ENCODE assay signal across 13 cellular contexts in the genomic region with DNA sequence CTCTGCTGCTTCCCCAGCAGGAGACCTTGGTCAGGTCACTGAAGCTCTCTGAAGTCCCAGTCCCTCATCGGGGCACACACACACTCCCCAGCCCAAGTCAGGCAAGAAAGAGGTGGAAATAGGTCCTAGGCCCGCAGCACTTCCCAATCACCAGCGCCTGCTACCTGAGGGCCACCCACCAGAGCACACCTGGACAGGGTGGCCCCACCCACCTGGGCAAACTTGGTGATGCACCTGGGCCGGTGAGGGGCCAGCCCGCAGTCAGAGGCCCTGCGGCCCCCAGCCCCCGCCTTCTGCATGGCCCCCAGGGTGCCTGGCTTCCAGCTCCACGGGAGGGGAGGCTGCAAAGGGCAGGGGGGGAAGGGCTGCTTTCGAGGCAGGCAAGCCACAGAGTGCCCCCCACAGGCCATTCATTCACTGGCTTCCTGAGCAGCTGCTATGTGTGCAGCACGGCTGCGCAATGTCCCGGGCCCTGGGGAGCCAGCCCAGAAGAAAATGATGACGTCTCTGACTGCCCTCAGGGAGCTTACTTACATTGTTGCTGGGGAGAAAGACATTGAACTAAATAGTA. TPM values are rescaled to one million over a fixed set of nuclear protein-coding genes. Genes with fewer than 3 reads are reported as not detected.
DNase-seq lines count a peak whose midpoint lies in the region; ATAC-seq and TF ChIP-seq lines count a peak whose summit lies in the region.
"Had no signal": no experiment of that assay in that cellular context is flagged by ENCODE, and none has a peak within 500 bp of the region (broad histone marks: within the 10 kb centered on the region; RNA-seq: fewer than 3 reads in every experiment).

No MANE protein-coding gene starts in this region.

- H3K9me3 ChIP-seq in DND-41 (ENCODE audit: insufficient read depth, low read length, severe bottlenecking) = no peaks in the 10 kb centered on the region
- H3K9me3 ChIP-seq in HEK293 (ENCODE audit: control insufficient read depth, insufficient read depth, low read depth, low read length) = no peaks in the 10 kb centered on the region
- H3K9me3 ChIP-seq in psoas muscle = no peaks in the 10 kb centered on the region
- H3K9me3 ChIP-seq: uterus had no signal

- no peak for DNase-seq in DND-41
- peak; percentile 15 for DNase-seq in activated CD4-positive, alpha-beta memory T cell treated with anti-CD3 and anti-CD28 coated beads, Interleukin-2, amount 10 ng/mL, durations not matched to agents 7 days and 5 days
- DNase-seq in kidney epithelial cell (ENCODE audit: low read depth) = no peak
- DNase-seq in natural killer cell = no peak
- no peak for DNase-seq in psoas muscle
- DNase-seq in H4 (ENCODE audit: low spot score) = no peak
- DNase-seq: activated naive CD4-positive, alpha-beta T cell treated with anti-CD3 and anti-CD28 coated beads, Interleukin-2, amount 10 ng/mL, durations not matched to agents 7 days and 5 days; effector CD8-positive, alpha-beta T cell; NCI-H526; occipital lobe; uterus had no signal

- H3K4me1 ChIP-seq in DND-41 (ENCODE audit: insufficient read depth, low read length) = no peaks in the 10 kb centered on the region
- H3K4me1 ChIP-seq in HEK293 (ENCODE audit: control insufficient read depth, insufficient read depth, low read length) = peaks cover 6% of the 10 kb centered on the region
- peaks cover 6% of the 10 kb centered on the region for H3K4me1 ChIP-seq in psoas muscle

- H3K4me3 ChIP-seq in DND-41 (ENCODE audit: low read depth in 1 of 2, low read length in 2 of 2) (no peak overlapping the region), HEK293 (ENCODE audit: low read depth, low read length) (no peak overlapping the region), kidney epithelial cell (ENCODE audit: low read depth, low read length) (no peak overlapping the region), psoas muscle (no peak overlapping the region)
- H3K4me3 ChIP-seq: uterus had no signal

- TF ChIP-seq CTCF in DND-41 (IDR thresholded peaks at IDR 0.05; ENCODE audit: borderline replicate concordance, extremely low read depth, low read length, poor library complexity, severe bottlenecking) (peak; percentile 26), HEK293 (tag by site-specific recombination; IDR thresholded peaks at IDR 0.05) (no peak), kidney epithelial cell (IDR thresholded peaks at IDR 0.05; ENCODE audit: insufficient read depth, low read length, poor library complexity, severe bottlenecking) (peak; percentile 17), natural killer cell (IDR thresholded peaks at IDR 0.05) (no peak), psoas muscle (IDR thresholded peaks at IDR 0.05) (no peak)

- WGBS in psoas muscle, 3 donors = 51 to 69% (median 56%) methylated on average over 13 of the region's 13 CpGs

- POLR2A ChIA-PET in HEK293 (lab: Yijun Ruan, JAX) = interaction anchor here (1.0 kb wide), 1 partner anchor 31 kb away, joined by 4 read pairs; no protein-coding TSS in a partner anchor
- POLR2A ChIA-PET in activated CD4-positive, alpha-beta memory T cell treated with anti-CD3 and anti-CD28 coated beads, Interleukin-2, amount 10 ng/mL, durations not matched to agents 7 days and 5 days (lab: Charles Lee) = interaction anchor here (1.1 kb wide), 1 partner anchor 10 kb away, joined by 4 read pairs; no protein-coding TSS in a partner anchor

- H2AFZ ChIP-seq in DND-41 (ENCODE audit: low read depth, low read length) = no peak overlapping the region

- H4K20me1 ChIP-seq in DND-41 (ENCODE audit: insufficient read depth, low read length) = peaks cover 6% of the 10 kb centered on the region; the same call in 1 of the 2 replicates

- H3K27me3 ChIP-seq in DND-41 (ENCODE audit: insufficient read depth, low read length, poor library complexity) (peaks cover 12% of the 10 kb centered on the region), kidney epithelial cell (ENCODE audit: control insufficient read depth, insufficient read depth, low read length) (no peaks in the 10 kb centered on the region), psoas muscle (ENCODE audit: insufficient read depth in 3 of 3, low read length in 2 of 3) (peaks cover 0 to 18% (median 1%) of the 10 kb centered on the region in 3 donors)
- H3K27me3 ChIP-seq: uterus had no signal

- no peak overlapping the region for H3K4me3 Mint-ChIP-seq in activated CD4-positive, alpha-beta memory T cell treated with anti-CD3 and anti-CD28 coated beads, Interleukin-2, amount 10 ng/mL, durations not matched to agents 7 days and 5 days
- no peak overlapping the region for H3K4me3 Mint-ChIP-seq in natural killer cell
- H3K4me3 Mint-ChIP-seq: activated naive CD4-positive, alpha-beta T cell treated with anti-CD3 and anti-CD28 coated beads, Interleukin-2, amount 10 ng/mL, durations not matched to agents 7 days and 5 days had no signal

- H3K9ac ChIP-seq in DND-41 (ENCODE audit: low read depth, low read length) = no peak overlapping the region

- ATAC-seq in DND-41 (ENCODE audit: insufficient read depth, low read depth) (no peak), natural killer cell (no peak), psoas muscle (no peak), HG03095 (IDR thresholded peaks at IDR 0.05; ENCODE audit: unreplicated experiment) (no peak)

- no peak overlapping the region for H3K27ac Mint-ChIP-seq in activated CD4-positive, alpha-beta memory T cell treated with anti-CD3 and anti-CD28 coated beads, Interleukin-2, amount 10 ng/mL, durations not matched to agents 7 days and 5 days
- no peak overlapping the region for H3K27ac Mint-ChIP-seq in natural killer cell
- H3K27ac Mint-ChIP-seq: activated naive CD4-positive, alpha-beta T cell treated with anti-CD3 and anti-CD28 coated beads, Interleukin-2, amount 10 ng/mL, durations not matched to agents 7 days and 5 days had no signal

- H3K4me1 Mint-ChIP-seq in activated CD4-positive, alpha-beta memory T cell treated with anti-CD3 and anti-CD28 coated beads, Interleukin-2, amount 10 ng/mL, durations not matched to agents 7 days and 5 days = peaks cover 12% of the 10 kb centered on the region
- peaks cover 6 to 24% of the 10 kb centered on the region in 2 donors for H3K4me1 Mint-ChIP-seq in natural killer cell

- H3K36me3 ChIP-seq in DND-41 (ENCODE audit: insufficient read depth, low read length) (no peaks in the 10 kb centered on the region), HEK293 (ENCODE audit: control insufficient read depth in 2 of 2, insufficient read depth in 1 of 2, low read length in 2 of 2) (no peaks in the 10 kb centered on the region), kidney epithelial cell (ENCODE audit: control insufficient read depth, insufficient read depth, low read length) (no peaks in the 10 kb centered on the region), psoas muscle (ENCODE audit: insufficient read depth in 1 of 2, low read depth in 1 of 2) (no peaks in the 10 kb centered on the region)
- H3K36me3 ChIP-seq: uterus had no signal

- H3K36me3 Mint-ChIP-seq in activated CD4-positive, alpha-beta memory T cell treated with anti-CD3 and anti-CD28 coated beads, Interleukin-2, amount 10 ng/mL, durations not matched to agents 7 days and 5 days (ENCODE audit: low read depth) = no peaks in the 10 kb centered on the region
- no peaks in the 10 kb centered on the region for H3K36me3 Mint-ChIP-seq in natural killer cell
- H3K36me3 Mint-ChIP-seq: activated naive CD4-positive, alpha-beta T cell treated with anti-CD3 and anti-CD28 coated beads, Interleukin-2, amount 10 ng/mL, durations not matched to agents 7 days and 5 days had no signal

- no peak overlapping the region for H3K27ac ChIP-seq in DND-41 (ENCODE audit: low read length)
- H3K27ac ChIP-seq in HEK293 (ENCODE audit: extremely low read depth, low read depth, low read length) = no peak overlapping the region
- H3K27ac ChIP-seq in psoas muscle = no peak overlapping the region
- H3K27ac ChIP-seq: uterus had no signal

- peaks cover 35% of the 10 kb centered on the region for H3K27me3 Mint-ChIP-seq in activated CD4-positive, alpha-beta memory T cell treated with anti-CD3 and anti-CD28 coated beads, Interleukin-2, amount 10 ng/mL, durations not matched to agents 7 days and 5 days
- H3K27me3 Mint-ChIP-seq in natural killer cell (ENCODE audit: low read depth in 2 of 2) = peaks cover 25 to 30% of the 10 kb centered on the region in 2 donors

- no peak overlapping the region for H3K4me2 ChIP-seq in DND-41 (ENCODE audit: insufficient read depth, low read length)

- intact Hi-C loops in natural killer cell (cut with micrococcal nuclease) = no loop called here
- intact Hi-C loops in psoas muscle (cut with DNase I) = no loop called here

- no peaks in the 10 kb centered on the region for H3K79me2 ChIP-seq in DND-41 (ENCODE audit: insufficient read depth, low read length)

- CTCF ChIA-PET in HEK293 (lab: Yijun Ruan, JAX) = interaction anchor here (0.6 to 2.4 kb wide), 4 partner anchors 14 to 31 kb away, joined by 3 to 11 read pairs (median 4); no protein-coding TSS in a partner anchor
- CTCF ChIA-PET in activated CD4-positive, alpha-beta memory T cell treated with anti-CD3 and anti-CD28 coated beads, Interleukin-2, amount 10 ng/mL, durations not matched to agents 7 days and 5 days (lab: Charles Lee) = interaction anchor here (0.6 to 1.6 kb wide), 2 partner anchors 31 to 624 kb away, joined by 3 to 7 read pairs; no protein-coding TSS in a partner anchor

- no peaks in the 10 kb centered on the region for H3K9me3 Mint-ChIP-seq in activated CD4-positive, alpha-beta memory T cell treated with anti-CD3 and anti-CD28 coated beads, Interleukin-2, amount 10 ng/mL, durations not matched to agents 7 days and 5 days
- no peaks in the 10 kb centered on the region for H3K9me3 Mint-ChIP-seq in natural killer cell
- H3K9me3 Mint-ChIP-seq: activated naive CD4-positive, alpha-beta T cell treated with anti-CD3 and anti-CD28 coated beads, Interleukin-2, amount 10 ng/mL, durations not matched to agents 7 days and 5 days had no signal

RNA-seq across cellular contexts. Expression of gene SH2D5, which starts 4.7 kb away (rescaled TPM):
- total RNA-seq in activated CD4-positive, alpha-beta memory T cell treated with anti-CD3 and anti-CD28 coated beads, Interleukin-2, amount 10 ng/mL, durations not matched to agents 7 days and 5 days = under 1 TPM in 1 of 2 experiments, not detected in 1; 0.23 TPM
- total RNA-seq in kidney epithelial cell = 11.7 and 17.5 TPM in 2 replicates
- not detected for total RNA-seq in natural killer cell
- total RNA-seq in psoas muscle = 1 to 10 TPM in 2 of 4 donors, under 1 TPM in 2; 0.09 to 2.6 (median 1.3) TPM
- 10 to 100 TPM in 1 of 3 donors, 1 to 10 TPM in 1, under 1 TPM in 1; 0.86 to 27.9 (median 2.8) TPM for polyA plus RNA-seq in psoas muscle
- total RNA-seq in H4 (2014; rRNA removed; shearing (Covaris generic)) = 0.56 and 0.97 TPM in 2 replicates

RNA-seq across cellular contexts. Expression of gene KIF17, which starts 10.0 kb away (rescaled TPM):
- not detected for total RNA-seq in activated CD4-positive, alpha-beta memory T cell treated with anti-CD3 and anti-CD28 coated beads, Interleukin-2, amount 10 ng/mL, durations not matched to agents 7 days and 5 days
- 1.3 and 1.6 TPM in 2 replicates for total RNA-seq in kidney epithelial cell
- not detected for total RNA-seq in natural killer cell
- total RNA-seq in psoas muscle = 1 to 10 TPM; 1.1 to 3.4 (median 1.2) TPM
- 1 to 10 TPM; 1.5 to 2.0 (median 1.7) TPM for polyA plus RNA-seq in psoas muscle
- 0.10 TPM in 1 of 2 replicates, not detected in the other for total RNA-seq in H4 (2014; rRNA removed; shearing (Covaris generic))

RNA-seq across cellular contexts. Expression of gene HP1BP3, which starts 59.3 kb away (rescaled TPM):
- total RNA-seq in activated CD4-positive, alpha-beta memory T cell treated with anti-CD3 and anti-CD28 coated beads, Interleukin-2, amount 10 ng/mL, durations not matched to agents 7 days and 5 days = 100 to 1,000 TPM; 299 to 301 TPM
- 101 and 122 TPM in 2 replicates for total RNA-seq in kidney epithelial cell
- total RNA-seq in natural killer cell = 100 to 1,000 TPM; 243 to 296 (median 274) TPM
- 100 to 1,000 TPM; 114 to 134 (median 116) TPM for total RNA-seq in psoas muscle
- polyA plus RNA-seq in psoas muscle = 100 to 1,000 TPM in 1 of 3 donors, 10 to 100 TPM in 2; 52.6 to 121 (median 68.2) TPM
- total RNA-seq in H4 (2014; rRNA removed; shearing (Covaris generic)) = 112 and 163 TPM in 2 replicates

Comparison
In these comparisons a context has a peak if more than half of its experiments do, and no peak if none do; other contexts are left out.
1. CTCF ChIP-seq: peak in DND-41 (single experiment) and kidney epithelial cell (single experiment); none in HEK293 (single experiment), natural killer cell (single experiment) and psoas muscle (single experiment).